1 cellular context compared by ENCODE assay signal in genomic region chr12:50927766-50928224, GRCh38.
TF ChIP-seq lines count a peak whose summit lies in the region.

No MANE protein-coding gene starts in this region.

TF ChIP-seq in GM12878, 131 proteins besides CTCF, POLR2A, EP300 and RAD21:
- TF ChIP-seq RELA (IDR thresholded peaks at IDR 0.05; ENCODE audit: borderline replicate concordance, partially characterized antibody) (no peak), SMAD1 (IDR thresholded peaks at IDR 0.05; ENCODE audit: low read depth, partially characterized antibody) (no peak), RUNX3 (IDR thresholded peaks at IDR 0.05; ENCODE audit: low read length) (peak; percentile 51), BCL11A (IDR thresholded peaks at IDR 0.05; ENCODE audit: low read depth, low read length) (no peak), POU2F2 (IDR thresholded peaks at IDR 0.05; ENCODE audit: borderline replicate concordance, low read depth, low read length) (0 out of 3 replicates have a peak, but pooled peaks have one; percentile 50), IRF5 (IDR thresholded peaks at IDR 0.05; ENCODE audit: borderline replicate concordance) (no peak), SMARCA5 (IDR thresholded peaks at IDR 0.05) (no peak), CBX3 (IDR thresholded peaks at IDR 0.05; ENCODE audit: borderline replicate concordance, low read depth) (no peak), ZNF687 (IDR thresholded peaks at IDR 0.05) (no peak)
